ENCODE assay signal across 1 cellular context in the genomic region with DNA sequence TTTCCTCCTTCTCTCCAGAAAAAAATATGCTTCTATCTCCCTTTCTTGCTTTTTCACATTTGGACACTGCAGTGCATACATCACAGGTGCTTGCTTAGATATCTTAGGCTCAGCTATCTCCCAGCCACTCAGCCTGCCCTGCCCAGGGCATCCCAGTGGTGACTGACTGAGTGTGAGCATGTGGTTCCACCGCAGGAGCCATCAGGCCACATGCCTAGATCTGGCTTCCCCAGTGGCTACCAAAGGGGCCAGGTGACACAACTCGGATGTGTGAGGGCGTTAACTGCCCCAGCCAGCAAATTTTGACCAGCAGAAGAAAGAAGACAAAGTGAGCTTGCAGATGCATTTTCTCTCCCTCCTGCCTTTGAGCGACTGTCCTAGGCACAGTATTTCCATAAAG.
TF ChIP-seq lines count a peak whose summit lies in the region.

No MANE protein-coding gene starts in this region.

TF ChIP-seq in IMR-90, 13 proteins besides CTCF, POLR2A, EP300 and RAD21 (continued from another document):
- TF ChIP-seq, protein P1, sequence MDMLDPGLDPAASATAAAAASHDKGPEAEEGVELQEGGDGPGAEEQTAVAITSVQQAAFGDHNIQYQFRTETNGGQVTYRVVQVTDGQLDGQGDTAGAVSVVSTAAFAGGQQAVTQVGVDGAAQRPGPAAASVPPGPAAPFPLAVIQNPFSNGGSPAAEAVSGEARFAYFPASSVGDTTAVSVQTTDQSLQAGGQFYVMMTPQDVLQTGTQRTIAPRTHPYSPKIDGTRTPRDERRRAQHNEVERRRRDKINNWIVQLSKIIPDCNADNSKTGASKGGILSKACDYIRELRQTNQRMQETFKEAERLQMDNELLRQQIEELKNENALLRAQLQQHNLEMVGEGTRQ (IDR thresholded peaks at IDR 0.05; ENCODE audit: low read depth, low read length), result no peak
- no peak for TF ChIP-seq MAZ (IDR thresholded peaks at IDR 0.05; ENCODE audit: borderline replicate concordance, low read depth, low read length)
- TF ChIP-seq SMC3 (IDR thresholded peaks at IDR 0.05; ENCODE audit: low read depth, low read length), result no peak
- TF ChIP-seq NFE2L2 (IDR thresholded peaks at IDR 0.05; ENCODE audit: low read depth, low read length), result no peak
